ENCODE assay signal across 19 cellular contexts in genomic region chr4:15544196-15544730, GRCh38.
DNase-seq lines count a peak whose midpoint lies in the region; ATAC-seq and TF ChIP-seq lines count a peak whose summit lies in the region.
"Had no signal": no experiment of that assay in that cellular context is flagged by ENCODE, and none has a peak within 500 bp of the region (broad histone marks: within the 10 kb centered on the region; RNA-seq: fewer than 3 reads in every experiment).

No MANE protein-coding gene starts in this region.

- no peak for TF ChIP-seq CTCF in neural progenitor cell (IDR thresholded peaks at IDR 0.05)

- H3K79me2 ChIP-seq in neural progenitor cell (ENCODE audit: low read depth), result no peaks in the 10 kb centered on the region

- peaks cover 27% of the 10 kb centered on the region for H3K36me3 Mint-ChIP-seq in neural progenitor cell
- peaks cover 6 to 19% (median 12%) of the 10 kb centered on the region in 3 donors for H3K36me3 Mint-ChIP-seq in CD8-positive, alpha-beta memory T cell

- no peaks in the 10 kb centered on the region for H4K20me1 ChIP-seq in neural progenitor cell (ENCODE audit: low read depth)

- H3K9ac ChIP-seq in HUES48 (ENCODE audit: low read depth, low read length) (no peak overlapping the region), neural progenitor cell (no peak overlapping the region)
- H3K9ac ChIP-seq: GM23248 had no signal

- no peaks in the 10 kb centered on the region for H3K27me3 Mint-ChIP-seq in neural progenitor cell (ENCODE audit: insufficient read depth, low read depth)
- H3K27me3 Mint-ChIP-seq in CD8-positive, alpha-beta memory T cell, result peaks cover 0 to 2% of the 10 kb centered on the region in 2 donors
- H3K27me3 Mint-ChIP-seq: CD4-positive, CD25-positive, alpha-beta regulatory T cell had no signal

- peak overlapping the region; percentile 6 for H3K27ac Mint-ChIP-seq in neural progenitor cell
- H3K27ac Mint-ChIP-seq in CD8-positive, alpha-beta memory T cell, result no peak overlapping the region
- H3K27ac Mint-ChIP-seq: CD4-positive, CD25-positive, alpha-beta regulatory T cell had no signal

- H3K4me1 ChIP-seq in HUES48 (ENCODE audit: control insufficient read depth, insufficient read depth, low read length), result peaks cover 22% of the 10 kb centered on the region
- H3K4me1 ChIP-seq in neural progenitor cell, result peaks cover 17% of the 10 kb centered on the region
- H3K4me1 ChIP-seq in CD8-positive, alpha-beta memory T cell (ENCODE audit: insufficient read depth, low read length), result peaks cover 7% of the 10 kb centered on the region
- H3K4me1 ChIP-seq: Caco-2 had no signal

- no peak overlapping the region for H2AFZ ChIP-seq in neural progenitor cell (replicated peaks)
- H2AFZ ChIP-seq: GM23248, PC-9 had no signal

- H3K27me3 ChIP-seq in HUES48 (ENCODE audit: control insufficient read depth, insufficient read depth, low read length) (no peaks in the 10 kb centered on the region), neural progenitor cell (no peaks in the 10 kb centered on the region)
- H3K27me3 ChIP-seq in CD8-positive, alpha-beta memory T cell (ENCODE audit: insufficient read depth, low read length, poor library complexity, severe bottlenecking), result no peaks in the 10 kb centered on the region
- H3K27me3 ChIP-seq: MG63 had no signal

- no peak overlapping the region for H3K4me3 Mint-ChIP-seq in neural progenitor cell
- no peak overlapping the region for H3K4me3 Mint-ChIP-seq in CD8-positive, alpha-beta memory T cell
- H3K4me3 Mint-ChIP-seq: CD4-positive, CD25-positive, alpha-beta regulatory T cell had no signal

- H3K27ac ChIP-seq in HUES48 (ENCODE audit: low read depth, low read length), result peak overlapping the region; percentile 48
- H3K27ac ChIP-seq in neural progenitor cell, result peak overlapping the region; percentile 59
- no peak overlapping the region for H3K27ac ChIP-seq in CD8-positive, alpha-beta memory T cell (ENCODE audit: low read depth, low read length)
- H3K27ac ChIP-seq: GM23248, PC-9, SK-N-MC had no signal

- no peaks in the 10 kb centered on the region for H3K9me3 ChIP-seq in HUES48 (ENCODE audit: control insufficient read depth, insufficient read depth, low read length)
- no peaks in the 10 kb centered on the region for H3K9me3 ChIP-seq in neural progenitor cell (ENCODE audit: low read depth)
- no peaks in the 10 kb centered on the region for H3K9me3 ChIP-seq in CD8-positive, alpha-beta memory T cell (ENCODE audit: low read length)
- H3K9me3 ChIP-seq: Caco-2, MG63 had no signal

- peak overlapping the region; percentile 55 for H3K4me2 ChIP-seq in neural progenitor cell
- H3K4me2 ChIP-seq: PC-9 had no signal

- H3K36me3 ChIP-seq in HUES48 (ENCODE audit: control insufficient read depth, insufficient read depth, low read length), result no peaks in the 10 kb centered on the region
- H3K36me3 ChIP-seq in neural progenitor cell, result no peaks in the 10 kb centered on the region
- no peaks in the 10 kb centered on the region for H3K36me3 ChIP-seq in CD8-positive, alpha-beta memory T cell (ENCODE audit: insufficient read depth, low read length)
- H3K36me3 ChIP-seq: MG63 had no signal

- DNase-seq in amniotic epithelial cell (ENCODE audit: low read depth) (peak; percentile 13), iPS-NIHi11 (ENCODE audit: low spot score) (peak; percentile 16), neural progenitor cell (ENCODE audit: low spot score) (peak; percentile 17), NCI-H526 (lab: John Stamatoyannopoulos, UW) (no peak)
- no peak for DNase-seq in CD8-positive, alpha-beta memory T cell
- DNase-seq: Caco-2; CD4-positive, CD25-positive, alpha-beta regulatory T cell; DMS 273 treated with DMSO at 0.1 percent for 48 hours; MG63; NCI-H1092; NCI-H1436 treated with DMSO at 0.1 percent for 48 hours; NCI-H1930; PC-9; RPMI8226; SHP77 treated with DMSO at 0.1 percent for 48 hours had no signal

- POLR2A ChIA-PET in CD8-positive, alpha-beta memory T cell (lab: Charles Lee), result no interaction called here

- peaks cover 11% of the 10 kb centered on the region for H3F3A ChIP-seq in neural progenitor cell (ENCODE audit: low read depth)

- H3K4me3 ChIP-seq in HUES48 (ENCODE audit: low read depth, low read length), result no peak overlapping the region
- H3K4me3 ChIP-seq in neural progenitor cell, result no peak overlapping the region
- H3K4me3 ChIP-seq in CD8-positive, alpha-beta memory T cell (ENCODE audit: low read length), result no peak overlapping the region
- H3K4me3 ChIP-seq: GM23248, MG63, PC-9, SK-N-MC had no signal

- CTCF ChIA-PET in CD8-positive, alpha-beta memory T cell (lab: Charles Lee), result interaction anchor here (0.8 kb wide), 1 partner anchor 13 kb away, joined by 3 read pairs; no protein-coding TSS in a partner anchor

- H3K9me3 Mint-ChIP-seq in neural progenitor cell, result no peaks in the 10 kb centered on the region
- no peaks in the 10 kb centered on the region for H3K9me3 Mint-ChIP-seq in CD8-positive, alpha-beta memory T cell
- H3K9me3 Mint-ChIP-seq: CD4-positive, CD25-positive, alpha-beta regulatory T cell had no signal

- peaks cover 13% of the 10 kb centered on the region for H3K4me1 Mint-ChIP-seq in neural progenitor cell
- H3K4me1 Mint-ChIP-seq in CD8-positive, alpha-beta memory T cell, result peaks cover 9 to 14% (median 13%) of the 10 kb centered on the region in 3 donors

- ATAC-seq in GM18519 (IDR thresholded peaks at IDR 0.05; ENCODE audit: low FRiP score, unreplicated experiment), result no peak

Comparison
In these comparisons a context has a peak if more than half of its experiments do, and no peak if none do; other contexts are left out.
1. DNase-seq: peak in amniotic epithelial cell (single experiment), iPS-NIHi11 (single experiment) and neural progenitor cell (single experiment); none in NCI-H526 (0 of 2) and CD8-positive, alpha-beta memory T cell (0 of 5).